ENCODE assay signal across 17 cellular contexts in the genomic region with DNA sequence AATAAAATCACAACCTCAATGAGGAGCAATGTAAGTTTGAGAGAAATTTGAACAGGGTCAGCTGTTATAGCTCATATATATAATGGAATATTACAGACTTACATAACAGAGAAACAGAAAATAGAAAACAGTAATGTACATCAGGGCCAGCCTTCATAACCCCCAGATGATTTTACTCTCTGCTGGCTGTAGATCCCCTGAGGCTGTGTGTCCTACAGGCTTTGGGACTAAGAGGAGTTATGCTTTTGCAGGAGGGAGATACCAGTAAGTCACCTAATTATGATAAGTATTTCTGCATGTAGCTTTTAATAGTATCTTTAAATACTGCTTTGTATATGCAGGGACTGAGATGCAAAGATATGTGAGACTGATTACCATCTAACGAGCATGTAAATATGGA.
A peak's percentile ranks its signal among the peaks of the same experiment; 100 is the strongest.
DNase-seq lines count a peak whose midpoint lies in the region; ATAC-seq and TF ChIP-seq lines count a peak whose summit lies in the region.
"Had no signal": no experiment of that assay in that cellular context is flagged by ENCODE, and none has a peak within 500 bp of the region (broad histone marks: within the 10 kb centered on the region; RNA-seq: fewer than 3 reads in every experiment).

No MANE protein-coding gene starts in this region.

- no peaks in the 10 kb centered on the region for H3K9me3 ChIP-seq in HAP-1
- H3K9me3 ChIP-seq in osteoblast (ENCODE audit: low read depth, low read length): no peaks in the 10 kb centered on the region
- no peaks in the 10 kb centered on the region for H3K9me3 ChIP-seq in transverse colon
- H3K9me3 ChIP-seq: A549, Caco-2 had no signal

- TF ChIP-seq POLR2A in transverse colon (IDR thresholded peaks at IDR 0.05): no peak

- H3K27ac ChIP-seq in osteoblast (ENCODE audit: low read depth, low read length) (no peak overlapping the region), transverse colon (no peak overlapping the region)
- H3K27ac ChIP-seq: 22Rv1; A549; BLaER1 treated with 17β-estradiol and CSF1 and Interleukin-3, amounts not matched to agents 10 nM and 100 nM; C4-2B had no signal

- ATAC-seq in HG03196 (IDR thresholded peaks at IDR 0.05; ENCODE audit: unreplicated experiment): no peak
- ATAC-seq: A549; CD8-positive, alpha-beta T cell had no signal

- H2AFZ ChIP-seq in osteoblast (ENCODE audit: low read length): no peak overlapping the region

- in situ Hi-C loops in HAP-1 (cut with MboI; ENCODE audit: low sequenced_read_pairs) (no loop called here), transverse colon (cut with MboI; ENCODE audit: low pct_ligation_motif_present in 1 of 4, low pct_unique_long_range_greater_than_20kb in 1 of 4, low sequenced_read_pairs in 3 of 4) (no loop called here)

- H4K20me1 ChIP-seq in osteoblast (ENCODE audit: insufficient read depth, low read length): no peaks in the 10 kb centered on the region
- H4K20me1 ChIP-seq: BLaER1 treated with 17β-estradiol and CSF1 and Interleukin-3, amounts not matched to agents 10 nM and 100 nM had no signal

- H3K4me2 ChIP-seq in osteoblast (ENCODE audit: insufficient read depth, low read length): no peak overlapping the region
- H3K4me2 ChIP-seq: A549; BLaER1 treated with 17β-estradiol and CSF1 and Interleukin-3, amounts not matched to agents 10 nM and 100 nM had no signal

- peak; percentile 28 to 39 for DNase-seq in HAP-1 (ENCODE audit: low spot score in 2 of 2)
- DNase-seq in NCI-H526 treated with DMSO at 0.1 percent for 48 hours (lab: John Stamatoyannopoulos, UW): peak; percentile 92
- peak; percentile 11 for DNase-seq in osteoblast (ENCODE audit: insufficient read length, low spot score, missing footprints)
- no peak for DNase-seq in activated T-cell treated with anti-CD3 and anti-CD28 coated beads, Interleukin-2, amount 50 U/mL, for 48 hours
- DNase-seq in transverse colon: no peak
- DNase-seq: AML-193; Caco-2; Calu3; CD4-positive, alpha-beta T cell; CD8-positive, alpha-beta T cell; DMS79 treated with DMSO at 0.1 percent for 48 hours; GF-D8 had no signal

- intact Hi-C loops in transverse colon (cut with DNase I; ENCODE audit: low total_unique reads): no loop called here

- no peaks in the 10 kb centered on the region for H3K27me3 ChIP-seq in HAP-1 (ENCODE audit: low read depth)
- no peaks in the 10 kb centered on the region for H3K27me3 ChIP-seq in osteoblast (ENCODE audit: insufficient read depth, low read length)
- no peaks in the 10 kb centered on the region for H3K27me3 ChIP-seq in transverse colon
- H3K27me3 ChIP-seq: BLaER1 treated with 17β-estradiol and CSF1 and Interleukin-3, amounts not matched to agents 10 nM and 100 nM had no signal

- H3K4me1 ChIP-seq in HAP-1 (peaks cover 24% of the 10 kb centered on the region), osteoblast (ENCODE audit: insufficient read depth, low read length) (no peaks in the 10 kb centered on the region), transverse colon (no peaks in the 10 kb centered on the region)
- H3K4me1 ChIP-seq: A549; BLaER1 treated with 17β-estradiol and CSF1 and Interleukin-3, amounts not matched to agents 10 nM and 100 nM; Caco-2 had no signal

- WGBS in transverse colon (ENCODE audit: low coverage in 1 of 2), 2 donors: 77 to 93% methylated on average over 1 of the region's 1 CpG

- H3K36me3 ChIP-seq in HAP-1 (replicated peaks): no peaks in the 10 kb centered on the region
- H3K36me3 ChIP-seq in osteoblast (ENCODE audit: insufficient read depth, low read length): no peaks in the 10 kb centered on the region
- no peaks in the 10 kb centered on the region for H3K36me3 ChIP-seq in transverse colon
- H3K36me3 ChIP-seq: BLaER1 treated with 17β-estradiol and CSF1 and Interleukin-3, amounts not matched to agents 10 nM and 100 nM had no signal

- no peaks in the 10 kb centered on the region for H3K79me2 ChIP-seq in osteoblast (ENCODE audit: insufficient read depth, low read length)

- TF ChIP-seq CTCF in osteoblast (IDR thresholded peaks at IDR 0.05; ENCODE audit: extremely low read depth, low read depth, low read length) (no peak), transverse colon (IDR thresholded peaks at IDR 0.05) (no peak)

- H3K4me3 ChIP-seq in HAP-1 (no peak overlapping the region), osteoblast (ENCODE audit: insufficient read depth, low read length) (no peak overlapping the region), transverse colon (no peak overlapping the region)
- H3K4me3 ChIP-seq: A549; BLaER1 treated with 17β-estradiol and CSF1 and Interleukin-3, amounts not matched to agents 10 nM and 100 nM had no signal

- no peak for TF ChIP-seq EP300 in transverse colon (IDR thresholded peaks at IDR 0.05; ENCODE audit: low read depth)

Comparison
In these comparisons a context has a peak if more than half of its experiments do, and no peak if none do; other contexts are left out.
1. DNase-seq: peak in HAP-1 (2 of 2), NCI-H526 treated with DMSO at 0.1 percent for 48 hours (single experiment) and osteoblast (single experiment); none in activated T-cell treated with anti-CD3 and anti-CD28 coated beads, Interleukin-2, amount 50 U/mL, for 48 hours (0 of 2) and transverse colon (single experiment).